8 cellular contexts compared by ENCODE assay signal in genomic region chr2:45650851-45651414, GRCh38. TPM values are rescaled to one million over a fixed set of nuclear protein-coding genes. Genes with fewer than 3 reads are reported as not detected.
A peak's percentile ranks its signal among the peaks of the same experiment; 100 is the strongest.
DNase-seq lines count a peak whose midpoint lies in the region; ATAC-seq and TF ChIP-seq lines count a peak whose summit lies in the region.

No MANE protein-coding gene starts in this region.

- H3K9me3 Mint-ChIP-seq in activated naive CD8-positive, alpha-beta T cell (ENCODE audit: low read depth), result no peaks in the 10 kb centered on the region
- peaks cover 15% of the 10 kb centered on the region for H3K9me3 Mint-ChIP-seq in glutamatergic neuron (ENCODE audit: unreplicated experiment)
- H3K9me3 Mint-ChIP-seq in osteocyte (ENCODE audit: unreplicated experiment), result no peaks in the 10 kb centered on the region

- H3K4me3 Mint-ChIP-seq in activated naive CD8-positive, alpha-beta T cell, result peak overlapping the region; percentile 100
- H3K4me3 Mint-ChIP-seq in glutamatergic neuron (ENCODE audit: unreplicated experiment) (peak overlapping the region; percentile 99), osteocyte (ENCODE audit: unreplicated experiment) (peak overlapping the region; percentile 87)

- H3K4me2 ChIP-seq in MM.1S (ENCODE audit: low read depth, low read length), result peak overlapping the region; percentile 81; the same call in 1 of the 2 replicates

- peaks cover 10% of the 10 kb centered on the region; the same call in 1 of the 2 replicates for H3F3A ChIP-seq in MM.1S (ENCODE audit: insufficient read depth, low read length)

- peak; percentile 43 for TF ChIP-seq CTCF in MM.1S (IDR thresholded peaks at IDR 0.05; ENCODE audit: low read length)
- no peak for TF ChIP-seq CTCF in glutamatergic neuron (IDR thresholded peaks at IDR 0.05; ENCODE audit: partially characterized antibody, unreplicated experiment)
- peak; percentile 56 for TF ChIP-seq CTCF in osteocyte (IDR thresholded peaks at IDR 0.05)
- TF ChIP-seq CTCF in thoracic aorta (IDR thresholded peaks at IDR 0.05), result peak; percentile 34

- H3K27me3 Mint-ChIP-seq in activated naive CD8-positive, alpha-beta T cell, result no peaks in the 10 kb centered on the region
- H3K27me3 Mint-ChIP-seq in glutamatergic neuron (ENCODE audit: unreplicated experiment) (peaks cover 6% of the 10 kb centered on the region), osteocyte (ENCODE audit: unreplicated experiment) (no peaks in the 10 kb centered on the region)

- H4K20me1 ChIP-seq in MM.1S (ENCODE audit: insufficient read depth, low read length), result no peaks in the 10 kb centered on the region

- H3K36me3 ChIP-seq in MM.1S (replicated peaks; ENCODE audit: insufficient read depth, low read length) (no peaks in the 10 kb centered on the region), thoracic aorta (no peaks in the 10 kb centered on the region)

- H3K36me3 Mint-ChIP-seq in activated naive CD8-positive, alpha-beta T cell, result no peaks in the 10 kb centered on the region
- H3K36me3 Mint-ChIP-seq in glutamatergic neuron (ENCODE audit: unreplicated experiment) (no peaks in the 10 kb centered on the region), osteocyte (ENCODE audit: unreplicated experiment) (no peaks in the 10 kb centered on the region)

- DNase-seq in HCEC 1CT, result peak; percentile 97
- peak; percentile 96 for DNase-seq in MM.1S
- peak; percentile 77 for DNase-seq in glutamatergic neuron
- DNase-seq in osteocyte (ENCODE audit: extremely low spot score, unreplicated experiment), result peak; percentile 96
- DNase-seq in thoracic aorta (ENCODE audit: low spot score), result peak; percentile 90

- no peaks in the 10 kb centered on the region for H3K9me2 ChIP-seq in MM.1S (replicated peaks; ENCODE audit: insufficient read depth, low read length)

- no peaks in the 10 kb centered on the region for H3K27me3 ChIP-seq in MM.1S (replicated peaks; ENCODE audit: insufficient read depth, low read length)
- H3K27me3 ChIP-seq in thoracic aorta (replicated peaks; ENCODE audit: insufficient read depth), result no peaks in the 10 kb centered on the region

- peak overlapping the region; percentile 99 for H3K27ac Mint-ChIP-seq in activated naive CD8-positive, alpha-beta T cell
- H3K27ac Mint-ChIP-seq in glutamatergic neuron (ENCODE audit: unreplicated experiment) (peak overlapping the region; percentile 96), osteocyte (ENCODE audit: unreplicated experiment) (peak overlapping the region; percentile 87)

- H3K9me3 ChIP-seq in MM.1S (replicated peaks; ENCODE audit: insufficient read depth, low read length) (no peaks in the 10 kb centered on the region), thoracic aorta (no peaks in the 10 kb centered on the region)

- peak overlapping the region; percentile 87; the same call in 1 of the 2 replicates for H2AFZ ChIP-seq in MM.1S (ENCODE audit: low read length)

- peaks cover 27% of the 10 kb centered on the region for H3K4me1 Mint-ChIP-seq in activated naive CD8-positive, alpha-beta T cell (ENCODE audit: low read depth)
- peaks cover 27% of the 10 kb centered on the region for H3K4me1 Mint-ChIP-seq in glutamatergic neuron (ENCODE audit: low read depth, unreplicated experiment)
- H3K4me1 Mint-ChIP-seq in osteocyte (ENCODE audit: unreplicated experiment), result peaks cover 31% of the 10 kb centered on the region

- H3K4me1 ChIP-seq in MM.1S (ENCODE audit: low read length) (peaks cover 11% of the 10 kb centered on the region; the same call in 1 of the 2 replicates), thoracic aorta (ENCODE audit: control insufficient read depth in 1 of 2, low read depth in 2 of 2) (peaks cover 3 to 24% of the 10 kb centered on the region in 2 donors)

- ATAC-seq in SK-N-SH treated with all-trans-retinoic acid at 6 μM for 48 hours (peak; percentile 82), thoracic aorta (ENCODE audit: insufficient number of reproducible peaks, low FRiP score, low read depth) (peak; percentile 47)

- H3K27ac ChIP-seq in MM.1S (ENCODE audit: low read length) (peak overlapping the region; percentile 68; the same call in 1 of the 2 replicates), thoracic aorta (peak overlapping the region; percentile 93 to 94)

- peak overlapping the region; percentile 80 for H3K9ac ChIP-seq in MM.1S (ENCODE audit: low read length)

- peaks cover 37% of the 10 kb centered on the region for H3K79me2 ChIP-seq in MM.1S (ENCODE audit: low read length)

- peak overlapping the region; percentile 80 for H3K4me3 ChIP-seq in GM08714 (ENCODE audit: low read length)
- peak overlapping the region; percentile 92 for H3K4me3 ChIP-seq in MM.1S (ENCODE audit: low read length)
- H3K4me3 ChIP-seq in thoracic aorta, result peak overlapping the region; percentile 91

TF ChIP-seq in SK-N-SH treated with all-trans-retinoic acid at 6 μM for 48 hours, 23 proteins besides CTCF, POLR2A, EP300 and RAD21:
- TF ChIP-seq ZFP3 (CRISPR knock-in tag; IDR thresholded peaks at IDR 0.05) (peak; percentile 62; the same call in 1 of the 2 replicates), SNAI2 (CRISPR knock-in tag; IDR thresholded peaks at IDR 0.05) (no peak), PPARA (CRISPR knock-in tag; IDR thresholded peaks at IDR 0.05; ENCODE audit: borderline replicate concordance) (no peak), OSR1 (CRISPR knock-in tag; IDR thresholded peaks at IDR 0.05) (no peak), ZNF8 (CRISPR knock-in tag; IDR thresholded peaks at IDR 0.05) (no peak), ISL1 (CRISPR knock-in tag; IDR thresholded peaks at IDR 0.05) (peak; percentile 49), ZFP30 (CRISPR knock-in tag; IDR thresholded peaks at IDR 0.05) (0 out of 2 replicates have a peak, but pooled peaks have one; percentile 13), ARNTL (CRISPR knock-in tag; IDR thresholded peaks at IDR 0.05; ENCODE audit: borderline replicate concordance, low read depth) (no peak), TSHZ2 (CRISPR knock-in tag; IDR thresholded peaks at IDR 0.05) (peak; percentile 89; the same call in 1 of the 2 replicates), ZNF70 (CRISPR knock-in tag; IDR thresholded peaks at IDR 0.05) (no peak), GLIS3 (CRISPR knock-in tag; IDR thresholded peaks at IDR 0.05) (peak; percentile 85; the same call in 1 of the 2 replicates), CSDC2 (CRISPR knock-in tag; IDR thresholded peaks at IDR 0.05) (peak; percentile 89; the same call in 1 of the 2 replicates)

RNA-seq across cellular contexts. Expression of gene PRKCE, which starts 0.5 kb away (rescaled TPM):
- total RNA-seq in glutamatergic neuron (ENCODE audit: unreplicated experiment) (74.8 TPM), osteocyte (10.4 and 13.8 TPM in 2 replicates), thoracic aorta (10 to 100 TPM in 1 of 2 donors, 1 to 10 TPM in 1; 5.8 to 18.1 TPM)

RNA-seq across cellular contexts. Expression of gene SRBD1, which starts 39.9 kb away (rescaled TPM):
- total RNA-seq in glutamatergic neuron (ENCODE audit: unreplicated experiment) (16.1 TPM), osteocyte (13.8 and 15.2 TPM in 2 replicates), thoracic aorta (10 to 100 TPM; 19.0 to 22.3 TPM)

Comparison
In these comparisons a context has a peak if more than half of its experiments do, and no peak if none do; other contexts are left out.
1. Peak in every context shown above with its lines: DNase-seq, ATAC-seq, H3K4me3 ChIP-seq and H3K27ac ChIP-seq.